18 cellular contexts compared by ENCODE assay signal in genomic region chr5:177491983-177492746, GRCh38. TPM values are rescaled to one million over a fixed set of nuclear protein-coding genes. Genes with fewer than 3 reads are reported as not detected.
A peak's percentile ranks its signal among the peaks of the same experiment; 100 is the strongest.
DNase-seq lines count a peak whose midpoint lies in the region; ATAC-seq, FAIRE-seq and TF ChIP-seq lines count a peak whose summit lies in the region.
"Had no signal": no experiment of that assay in that cellular context is flagged by ENCODE, and none has a peak within 500 bp of the region (broad histone marks: within the 10 kb centered on the region; RNA-seq: fewer than 3 reads in every experiment).

No MANE protein-coding gene starts in this region.

- TF ChIP-seq RAD21 in HepG2 (CRISPR knock-in tag; IDR thresholded peaks at IDR 0.05) = no peak

- TF ChIP-seq POLR2A in HepG2 (IDR thresholded peaks at IDR 0.05; ENCODE audit: insufficient read depth in 1 of 2, low read depth in 2 of 2, low read length in 2 of 2) (no peak), right lobe of liver (IDR thresholded peaks at IDR 0.05) (no peak)

- no peak overlapping the region for H3K9ac ChIP-seq in HepG2 (ENCODE audit: insufficient read depth, low read depth, low read length)
- no peak overlapping the region for H3K9ac ChIP-seq in parathyroid adenoma

- no peak overlapping the region for H3K27ac ChIP-seq in HepG2 (ENCODE audit: extremely low read length, insufficient read depth, low read length)
- no peak overlapping the region for H3K27ac ChIP-seq in right lobe of liver
- peak overlapping the region; percentile 84 for H3K27ac ChIP-seq in parathyroid adenoma
- H3K27ac ChIP-seq: colonic mucosa, WERI-Rb-1 had no signal

- no peaks in the 10 kb centered on the region for H3K9me3 Mint-ChIP-seq in dendritic cell treated with granulocyte-macrophage colony-stimulating factor and Interleukin-4, amounts not matched to agents 40 ng/mL and 50 ng/mL, for 4 days
- H3K9me3 Mint-ChIP-seq: stimulated activated memory B cell treated with anti-CD40 and anti-IgM and Interleukin-4, amounts not matched to agents 10 μg/mL and 1 μg/mL and 100 μg/mL, for 72 hours had no signal

- no peak for TF ChIP-seq CTCF in HepG2 (CRISPR knock-in tag; IDR thresholded peaks at IDR 0.05)
- TF ChIP-seq CTCF in right lobe of liver (IDR thresholded peaks at IDR 0.05) = no peak
- no peak for TF ChIP-seq CTCF in parathyroid adenoma (IDR thresholded peaks at IDR 0.05)

- no peak overlapping the region for H3K4me3 ChIP-seq in HepG2 (replicated peaks in 1 of 3; ENCODE audit: insufficient read depth in 1 of 3, low read depth in 2 of 3, low read length in 3 of 3)
- no peak overlapping the region for H3K4me3 ChIP-seq in right lobe of liver
- no peak overlapping the region for H3K4me3 ChIP-seq in parathyroid adenoma (ENCODE audit: low read depth, low read length)
- H3K4me3 ChIP-seq: colonic mucosa, HAP-1 had no signal

- no peak overlapping the region for H3K4me2 ChIP-seq in HepG2 (ENCODE audit: low read depth, low read length)
- no peak overlapping the region for H3K4me2 ChIP-seq in parathyroid adenoma (ENCODE audit: low read length)

- H3K4me3 Mint-ChIP-seq in dendritic cell treated with granulocyte-macrophage colony-stimulating factor and Interleukin-4, amounts not matched to agents 40 ng/mL and 50 ng/mL, for 4 days = no peak overlapping the region
- H3K4me3 Mint-ChIP-seq: naive B cell; stimulated activated memory B cell treated with anti-CD40 and anti-IgM and Interleukin-4, amounts not matched to agents 10 μg/mL and 1 μg/mL and 100 μg/mL, for 72 hours had no signal

- H3K4me1 ChIP-seq in HepG2 (ENCODE audit: insufficient read depth, low read length) (peaks cover 28% of the 10 kb centered on the region), right lobe of liver (no peaks in the 10 kb centered on the region), parathyroid adenoma (peaks cover 20% of the 10 kb centered on the region)

- intact Hi-C loops in HepG2 (cut with micrococcal nuclease; ENCODE audit: unreplicated experiment) = no loop called here
- intact Hi-C loops in right lobe of liver (cut with DNase I) = no loop called here
- intact Hi-C loops in dendritic cell treated with granulocyte-macrophage colony-stimulating factor and Interleukin-4, amounts not matched to agents 40 ng/mL and 50 ng/mL, for 4 days (cut with micrococcal nuclease) = loop anchor here (10.0 kb wide), 1 partner anchor 177 kb away; the partner anchor contains the start of gene MXD3

- H3K9me3 ChIP-seq in HepG2 (ENCODE audit: low read length) (no peaks in the 10 kb centered on the region), right lobe of liver (no peaks in the 10 kb centered on the region), parathyroid adenoma (ENCODE audit: control insufficient read depth, low read length) (no peaks in the 10 kb centered on the region)
- H3K9me3 ChIP-seq: colonic mucosa, HAP-1 had no signal

- H2AFZ ChIP-seq in HepG2 (ENCODE audit: low read length) (no peak overlapping the region), parathyroid adenoma (no peak overlapping the region)

- no peak for DNase-seq in HepG2 (ENCODE audit: low spot score)
- DNase-seq in right lobe of liver = no peak
- DNase-seq in activated naive CD4-positive, alpha-beta T cell treated with anti-CD3 and anti-CD28 coated beads, Interleukin-2, amount 50 U/mL, for 16 hours = no peak
- no peak for DNase-seq in HuH-7 (ENCODE audit: low spot score)
- DNase-seq: activated T-cell treated with anti-CD3 and anti-CD28 coated beads for 4 hours; colonic mucosa; naive B cell; NCI-H1436; NCI-H510A; stimulated activated CD4-positive, alpha-beta T cell treated with anti-CD3 and anti-CD28 coated beads, Interleukin-4, amount 100 ng/mL, for 4 hours had no signal

- FAIRE-seq in HepG2 (lab: Jason Lieb, UNC) = no peak

- WGBS in HepG2 (ENCODE audit: low lambda C conversion rate) = 96% methylated on average over 35 of the region's 54 CpGs
- WGBS in right lobe of liver (ENCODE audit: insufficient coverage, low coverage, low lambda C conversion rate, missing lambda C conversion rate) = 90% methylated on average over 8 of the region's 54 CpGs

- POLR2A ChIA-PET in HepG2 (lab: Yijun Ruan, JAX) = no interaction called here

- H3K36me3 Mint-ChIP-seq in dendritic cell treated with granulocyte-macrophage colony-stimulating factor and Interleukin-4, amounts not matched to agents 40 ng/mL and 50 ng/mL, for 4 days (ENCODE audit: low read depth) = peaks cover 63% of the 10 kb centered on the region

- H3K27me3 Mint-ChIP-seq in dendritic cell treated with granulocyte-macrophage colony-stimulating factor and Interleukin-4, amounts not matched to agents 40 ng/mL and 50 ng/mL, for 4 days = peaks cover 16% of the 10 kb centered on the region
- H3K27me3 Mint-ChIP-seq: naive B cell; stimulated activated memory B cell treated with anti-CD40 and anti-IgM and Interleukin-4, amounts not matched to agents 10 μg/mL and 1 μg/mL and 100 μg/mL, for 72 hours had no signal

- in situ Hi-C loops in HepG2 (cut with HindIII; ENCODE audit: extremely low pct_ligation_motif_present, low pct_unique_long_range_greater_than_20kb) = no loop called here

- H3K27me3 ChIP-seq in HepG2 (ENCODE audit: control insufficient read depth in 1 of 2, insufficient read depth in 2 of 2, low read length in 2 of 2) (no peaks in the 10 kb centered on the region), right lobe of liver (no peaks in the 10 kb centered on the region), parathyroid adenoma (ENCODE audit: control insufficient read depth, insufficient read depth, low read length) (no peaks in the 10 kb centered on the region)
- H3K27me3 ChIP-seq: colonic mucosa had no signal

- H3K4me1 Mint-ChIP-seq in dendritic cell treated with granulocyte-macrophage colony-stimulating factor and Interleukin-4, amounts not matched to agents 40 ng/mL and 50 ng/mL, for 4 days (ENCODE audit: low read depth) = peaks cover 69% of the 10 kb centered on the region

- TF ChIP-seq EP300 in HepG2 (IDR thresholded peaks at IDR 0.05; ENCODE audit: low read depth in 2 of 2, low read length in 2 of 2) (no peak), HepG2 (CRISPR knock-in tag; IDR thresholded peaks at IDR 0.05; ENCODE audit: borderline replicate concordance) (no peak)

- ATAC-seq in HepG2 (no peak), right lobe of liver (no peak), GM18868 (IDR thresholded peaks at IDR 0.05; ENCODE audit: unreplicated experiment) (no peak), HG03342 (IDR thresholded peaks at IDR 0.05; ENCODE audit: unreplicated experiment) (no peak)
- ATAC-seq: left lobe of liver had no signal

- H3K36me3 ChIP-seq in HepG2 (replicated peaks in 1 of 2; ENCODE audit: control insufficient read depth in 1 of 2, insufficient read depth in 2 of 2, low read length in 2 of 2) = peaks cover 14 to 17% of the 10 kb centered on the region in 2 experiments; a peak in 4 of 5 replicates
- peaks cover 0 to 2% (median 0%) of the 10 kb centered on the region in 4 donors for H3K36me3 ChIP-seq in right lobe of liver
- no peaks in the 10 kb centered on the region for H3K36me3 ChIP-seq in parathyroid adenoma (ENCODE audit: control insufficient read depth, insufficient read depth, low read length)
- H3K36me3 ChIP-seq: colonic mucosa had no signal

- H3K27ac Mint-ChIP-seq in dendritic cell treated with granulocyte-macrophage colony-stimulating factor and Interleukin-4, amounts not matched to agents 40 ng/mL and 50 ng/mL, for 4 days = peak overlapping the region; percentile 83

- H4K20me1 ChIP-seq in HepG2 (ENCODE audit: insufficient read depth, low read length) = peaks cover 15% of the 10 kb centered on the region; the same call in 1 of the 2 replicates

- BruUV-seq in HepG2 (replicated peaks; lab: Mats Ljungman, UMichigan) = no TSS peak

- H3K79me2 ChIP-seq in HepG2 (ENCODE audit: insufficient read depth, low read length) (no peaks in the 10 kb centered on the region), parathyroid adenoma (no peaks in the 10 kb centered on the region)

- CTCF ChIA-PET in HepG2 (lab: Yijun Ruan, JAX; ENCODE audit: low intra/inter-chr PET ratio, low total read pairs) = interaction anchor here (1.3 to 3.0 kb wide), 4 partner anchors 9 to 108 kb away, joined by 3 to 37 read pairs (median 8); partner anchors contain the start of gene B4GALT7

RNA-seq across cellular contexts. Expression of gene PDLIM7, which starts 5.2 kb away (rescaled TPM):
- total RNA-seq in HepG2 (2016; rRNA removed; fragmentation: Illumina TruSeq; extraction: Trizol) (17.7 and 21.1 TPM in 2 replicates), right lobe of liver (10 to 100 TPM in 4 of 6 experiments, 1 to 10 TPM in 2; 3.7 to 24.0 (median 13.6) TPM)
- 6.1 and 8.5 TPM in 2 replicates for total RNA-seq in HepG2 (2016; cell fraction: cytosol; rRNA removed; fragmentation: Illumina TruSeq; extraction: Trizol; ENCODE audit: low read depth)
- 14.8 and 20.5 TPM in 2 replicates for total RNA-seq in HepG2 (2016; cell fraction: insoluble cytoplasmic fraction; rRNA removed; fragmentation: Illumina TruSeq; extraction: Trizol)
- total RNA-seq in HepG2 (2016; cell fraction: membrane; rRNA removed; fragmentation: Illumina TruSeq; extraction: Trizol) = 10.1 and 15.4 TPM in 2 replicates
- total RNA-seq in HepG2 (2016; cell fraction: nucleus; rRNA removed; fragmentation: Illumina TruSeq; extraction: Trizol) = 15.8 and 17.5 TPM in 2 replicates
- polyA plus RNA-seq in HepG2 (2011; rRNA removed) = 31.3 and 38.4 TPM in 2 replicates
- 16.0 and 26.2 TPM in 2 replicates for polyA plus RNA-seq in HepG2 (2011; cell fraction: cytosol; rRNA removed)
- 208 and 260 TPM in 2 replicates for polyA plus RNA-seq in HepG2 (2011; cell fraction: nucleus; rRNA removed)
- polyA plus RNA-seq in HepG2 (2012) = 13.5 and 20.9 TPM in 2 replicates
- 9.0 and 11.5 TPM in 2 replicates for polyA plus RNA-seq in HepG2 (2016; cell fraction: cytosol; fragmentation: Illumina TruSeq; extraction: Trizol; ENCODE audit: low read depth)
- polyA plus RNA-seq in HepG2 (2016; cell fraction: insoluble cytoplasmic fraction; fragmentation: Illumina TruSeq; extraction: Trizol; ENCODE audit: low read depth) = 21.0 and 30.6 TPM in 2 replicates
- polyA plus RNA-seq in HepG2 (2016; cell fraction: membrane; fragmentation: Illumina TruSeq; extraction: Trizol; ENCODE audit: low read depth) = 14.1 and 15.2 TPM in 2 replicates
- 62.3 and 63.3 TPM in 2 replicates for polyA plus RNA-seq in HepG2 (2016; cell fraction: nucleus; fragmentation: Illumina TruSeq; extraction: Trizol; ENCODE audit: insufficient read depth, low read depth)
- polyA minus RNA-seq in HepG2 (2011; rRNA and poly(A)+ RNA removed; ENCODE audit: low replicate concordance) = 26.3 and 38.9 TPM in 2 replicates
- 12.7 and 14.1 TPM in 2 replicates for polyA minus RNA-seq in HepG2 (2011; cell fraction: cytosol; rRNA and poly(A)+ RNA removed)
- polyA minus RNA-seq in HepG2 (2011; cell fraction: nucleus; rRNA and poly(A)+ RNA removed) = 49.5 and 52.4 TPM in 2 replicates

RNA-seq across cellular contexts. Expression of gene DOK3, which starts 17.5 kb away (rescaled TPM):
- total RNA-seq in HepG2 (2016; rRNA removed; fragmentation: Illumina TruSeq; extraction: Trizol) = 0.48 and 1.4 TPM in 2 replicates
- 0.44 and 0.51 TPM in 2 replicates for total RNA-seq in HepG2 (2016; cell fraction: cytosol; rRNA removed; fragmentation: Illumina TruSeq; extraction: Trizol; ENCODE audit: low read depth)
- 0.40 and 1.6 TPM in 2 replicates for total RNA-seq in HepG2 (2016; cell fraction: insoluble cytoplasmic fraction; rRNA removed; fragmentation: Illumina TruSeq; extraction: Trizol)
- total RNA-seq in HepG2 (2016; cell fraction: membrane; rRNA removed; fragmentation: Illumina TruSeq; extraction: Trizol) = 0.43 and 0.52 TPM in 2 replicates
- 3.1 and 3.4 TPM in 2 replicates for total RNA-seq in HepG2 (2016; cell fraction: nucleus; rRNA removed; fragmentation: Illumina TruSeq; extraction: Trizol)
- 1.5 and 1.7 TPM in 2 replicates for polyA plus RNA-seq in HepG2 (2011; rRNA removed)
- polyA plus RNA-seq in HepG2 (2011; cell fraction: cytosol; rRNA removed) = 0.45 and 0.52 TPM in 2 replicates
- polyA plus RNA-seq in HepG2 (2011; cell fraction: nucleus; rRNA removed) = 11.5 and 16.7 TPM in 2 replicates
- polyA plus RNA-seq in HepG2 (2012) = 0.60 and 1.5 TPM in 2 replicates
- polyA plus RNA-seq in HepG2 (2016; cell fraction: cytosol; fragmentation: Illumina TruSeq; extraction: Trizol; ENCODE audit: low read depth) = 0.17 and 0.23 TPM in 2 replicates
- polyA plus RNA-seq in HepG2 (2016; cell fraction: insoluble cytoplasmic fraction; fragmentation: Illumina TruSeq; extraction: Trizol; ENCODE audit: low read depth) = 0.77 and 0.99 TPM in 2 replicates
- 0.26 and 0.50 TPM in 2 replicates for polyA plus RNA-seq in HepG2 (2016; cell fraction: membrane; fragmentation: Illumina TruSeq; extraction: Trizol; ENCODE audit: low read depth)
- polyA plus RNA-seq in HepG2 (2016; cell fraction: nucleus; fragmentation: Illumina TruSeq; extraction: Trizol; ENCODE audit: insufficient read depth, low read depth) = 7.2 and 8.3 TPM in 2 replicates
- polyA minus RNA-seq in HepG2 (2011; rRNA and poly(A)+ RNA removed; ENCODE audit: low replicate concordance) = 3.4 and 4.3 TPM in 2 replicates
- polyA minus RNA-seq in HepG2 (2011; cell fraction: cytosol; rRNA and poly(A)+ RNA removed) = not detected in 2 replicates
- polyA minus RNA-seq in HepG2 (2011; cell fraction: nucleus; rRNA and poly(A)+ RNA removed) = 4.4 and 4.8 TPM in 2 replicates
- total RNA-seq in right lobe of liver = 1 to 10 TPM; 2.5 to 6.6 (median 3.9) TPM

RNA-seq across cellular contexts. Expression of gene DBN1, which starts 18.7 kb away (rescaled TPM):
- total RNA-seq in HepG2 (2016; rRNA removed; fragmentation: Illumina TruSeq; extraction: Trizol) = 15.7 and 37.3 TPM in 2 replicates
- 6.9 and 9.3 TPM in 2 replicates for total RNA-seq in HepG2 (2016; cell fraction: cytosol; rRNA removed; fragmentation: Illumina TruSeq; extraction: Trizol; ENCODE audit: low read depth)
- total RNA-seq in HepG2 (2016; cell fraction: insoluble cytoplasmic fraction; rRNA removed; fragmentation: Illumina TruSeq; extraction: Trizol) = 12.8 and 37.5 TPM in 2 replicates
- 12.9 and 15.2 TPM in 2 replicates for total RNA-seq in HepG2 (2016; cell fraction: membrane; rRNA removed; fragmentation: Illumina TruSeq; extraction: Trizol)
- total RNA-seq in HepG2 (2016; cell fraction: nucleus; rRNA removed; fragmentation: Illumina TruSeq; extraction: Trizol) = 33.8 and 39.3 TPM in 2 replicates
- 27.0 and 30.9 TPM in 2 replicates for polyA plus RNA-seq in HepG2 (2011; rRNA removed)
- 14.1 and 18.1 TPM in 2 replicates for polyA plus RNA-seq in HepG2 (2011; cell fraction: cytosol; rRNA removed)
- polyA plus RNA-seq in HepG2 (2011; cell fraction: nucleus; rRNA removed) = 167 and 276 TPM in 2 replicates
- 16.5 and 21.1 TPM in 2 replicates for polyA plus RNA-seq in HepG2 (2012)
- polyA plus RNA-seq in HepG2 (2016; cell fraction: cytosol; fragmentation: Illumina TruSeq; extraction: Trizol; ENCODE audit: low read depth) = 7.2 and 8.7 TPM in 2 replicates
- polyA plus RNA-seq in HepG2 (2016; cell fraction: insoluble cytoplasmic fraction; fragmentation: Illumina TruSeq; extraction: Trizol; ENCODE audit: low read depth) = 16.0 and 21.2 TPM in 2 replicates
- 11.4 and 15.4 TPM in 2 replicates for polyA plus RNA-seq in HepG2 (2016; cell fraction: membrane; fragmentation: Illumina TruSeq; extraction: Trizol; ENCODE audit: low read depth)
- polyA plus RNA-seq in HepG2 (2016; cell fraction: nucleus; fragmentation: Illumina TruSeq; extraction: Trizol; ENCODE audit: insufficient read depth, low read depth) = 72.9 and 77.5 TPM in 2 replicates
- polyA minus RNA-seq in HepG2 (2011; rRNA and poly(A)+ RNA removed; ENCODE audit: low replicate concordance) = 30.4 and 47.5 TPM in 2 replicates
- polyA minus RNA-seq in HepG2 (2011; cell fraction: cytosol; rRNA and poly(A)+ RNA removed) = 13.2 and 16.4 TPM in 2 replicates
- 42.1 and 43.0 TPM in 2 replicates for polyA minus RNA-seq in HepG2 (2011; cell fraction: nucleus; rRNA and poly(A)+ RNA removed)
- total RNA-seq in right lobe of liver = 1 to 10 TPM; 1.1 to 4.6 (median 3.1) TPM

RNA-seq across cellular contexts. Expression of gene DDX41, which starts 24.6 kb away (rescaled TPM):
- 62.8 and 83.0 TPM in 2 replicates for total RNA-seq in HepG2 (2016; rRNA removed; fragmentation: Illumina TruSeq; extraction: Trizol)
- total RNA-seq in HepG2 (2016; cell fraction: cytosol; rRNA removed; fragmentation: Illumina TruSeq; extraction: Trizol; ENCODE audit: low read depth) = 9.4 and 10.4 TPM in 2 replicates
- total RNA-seq in HepG2 (2016; cell fraction: insoluble cytoplasmic fraction; rRNA removed; fragmentation: Illumina TruSeq; extraction: Trizol) = 68.8 and 106 TPM in 2 replicates
- 20.1 and 24.5 TPM in 2 replicates for total RNA-seq in HepG2 (2016; cell fraction: membrane; rRNA removed; fragmentation: Illumina TruSeq; extraction: Trizol)
- 56.7 and 63.3 TPM in 2 replicates for total RNA-seq in HepG2 (2016; cell fraction: nucleus; rRNA removed; fragmentation: Illumina TruSeq; extraction: Trizol)
- 99.5 and 105 TPM in 2 replicates for polyA plus RNA-seq in HepG2 (2011; rRNA removed)
- polyA plus RNA-seq in HepG2 (2011; cell fraction: cytosol; rRNA removed) = 84.0 and 131 TPM in 2 replicates
- 340 and 476 TPM in 2 replicates for polyA plus RNA-seq in HepG2 (2011; cell fraction: nucleus; rRNA removed)
- 39.9 and 70.4 TPM in 2 replicates for polyA plus RNA-seq in HepG2 (2012)
- polyA plus RNA-seq in HepG2 (2016; cell fraction: cytosol; fragmentation: Illumina TruSeq; extraction: Trizol; ENCODE audit: low read depth) = 12.3 and 13.1 TPM in 2 replicates
- polyA plus RNA-seq in HepG2 (2016; cell fraction: insoluble cytoplasmic fraction; fragmentation: Illumina TruSeq; extraction: Trizol; ENCODE audit: low read depth) = 84.7 and 86.0 TPM in 2 replicates
- polyA plus RNA-seq in HepG2 (2016; cell fraction: membrane; fragmentation: Illumina TruSeq; extraction: Trizol; ENCODE audit: low read depth) = 20.4 and 21.8 TPM in 2 replicates
- polyA plus RNA-seq in HepG2 (2016; cell fraction: nucleus; fragmentation: Illumina TruSeq; extraction: Trizol; ENCODE audit: insufficient read depth, low read depth) = 142 and 157 TPM in 2 replicates
- 101 and 102 TPM in 2 replicates for polyA minus RNA-seq in HepG2 (2011; rRNA and poly(A)+ RNA removed; ENCODE audit: low replicate concordance)
- polyA minus RNA-seq in HepG2 (2011; cell fraction: cytosol; rRNA and poly(A)+ RNA removed) = 45.9 and 55.5 TPM in 2 replicates
- 103 and 117 TPM in 2 replicates for polyA minus RNA-seq in HepG2 (2011; cell fraction: nucleus; rRNA and poly(A)+ RNA removed)
- 10 to 100 TPM; 35.1 to 64.8 (median 47.9) TPM for total RNA-seq in right lobe of liver

RNA-seq across cellular contexts. Expression of gene PRR7, which starts 45.6 kb away (rescaled TPM):
- total RNA-seq in HepG2 (2016; rRNA removed; fragmentation: Illumina TruSeq; extraction: Trizol) (3.9 and 5.0 TPM in 2 replicates), right lobe of liver (10 to 100 TPM in 1 of 6 experiments, 1 to 10 TPM in 3, under 1 TPM in 2; 0.15 to 13.0 (median 1.9) TPM)
- total RNA-seq in HepG2 (2016; cell fraction: cytosol; rRNA removed; fragmentation: Illumina TruSeq; extraction: Trizol; ENCODE audit: low read depth) = 16.0 and 17.8 TPM in 2 replicates
- total RNA-seq in HepG2 (2016; cell fraction: insoluble cytoplasmic fraction; rRNA removed; fragmentation: Illumina TruSeq; extraction: Trizol) = 3.2 and 5.8 TPM in 2 replicates
- 13.3 and 19.1 TPM in 2 replicates for total RNA-seq in HepG2 (2016; cell fraction: membrane; rRNA removed; fragmentation: Illumina TruSeq; extraction: Trizol)
- 2.0 and 2.5 TPM in 2 replicates for total RNA-seq in HepG2 (2016; cell fraction: nucleus; rRNA removed; fragmentation: Illumina TruSeq; extraction: Trizol)
- polyA plus RNA-seq in HepG2 (2011; rRNA removed) = 4.8 and 6.7 TPM in 2 replicates
- polyA plus RNA-seq in HepG2 (2011; cell fraction: cytosol; rRNA removed) = 6.4 and 16.7 TPM in 2 replicates
- 14.7 and 21.3 TPM in 2 replicates for polyA plus RNA-seq in HepG2 (2011; cell fraction: nucleus; rRNA removed)
- polyA plus RNA-seq in HepG2 (2012) = 1.5 and 3.1 TPM in 2 replicates
- 20.2 and 21.6 TPM in 2 replicates for polyA plus RNA-seq in HepG2 (2016; cell fraction: cytosol; fragmentation: Illumina TruSeq; extraction: Trizol; ENCODE audit: low read depth)
- polyA plus RNA-seq in HepG2 (2016; cell fraction: insoluble cytoplasmic fraction; fragmentation: Illumina TruSeq; extraction: Trizol; ENCODE audit: low read depth) = 4.9 and 5.8 TPM in 2 replicates
- polyA plus RNA-seq in HepG2 (2016; cell fraction: membrane; fragmentation: Illumina TruSeq; extraction: Trizol; ENCODE audit: low read depth) = 16.9 and 17.7 TPM in 2 replicates
- 5.8 and 6.9 TPM in 2 replicates for polyA plus RNA-seq in HepG2 (2016; cell fraction: nucleus; fragmentation: Illumina TruSeq; extraction: Trizol; ENCODE audit: insufficient read depth, low read depth)
- 0.94 and 6.4 TPM in 2 replicates for polyA minus RNA-seq in HepG2 (2011; rRNA and poly(A)+ RNA removed; ENCODE audit: low replicate concordance)
- 3.2 and 5.0 TPM in 2 replicates for polyA minus RNA-seq in HepG2 (2011; cell fraction: cytosol; rRNA and poly(A)+ RNA removed)
- 1.1 and 1.4 TPM in 2 replicates for polyA minus RNA-seq in HepG2 (2011; cell fraction: nucleus; rRNA and poly(A)+ RNA removed)
